ENCODE assay signal across 22 cellular contexts in genomic region chr4:55612341-55612740, GRCh38. TPM values are rescaled to one million over a fixed set of nuclear protein-coding genes. Genes with fewer than 3 reads are reported as not detected.
DNase-seq lines count a peak whose midpoint lies in the region; ATAC-seq and TF ChIP-seq lines count a peak whose summit lies in the region.
"Had no signal": no experiment of that assay in that cellular context is flagged by ENCODE, and none has a peak within 500 bp of the region (broad histone marks: within the 10 kb centered on the region; RNA-seq: fewer than 3 reads in every experiment).

No MANE protein-coding gene starts in this region.

- no peak for TF ChIP-seq CTCF in RWPE2 (IDR thresholded peaks at IDR 0.05; ENCODE audit: poor library complexity, severe bottlenecking)
- no peak for TF ChIP-seq CTCF in foreskin keratinocyte (conservative IDR thresholded peaks at IDR 0.05)
- no peak for TF ChIP-seq CTCF in smooth muscle cell (IDR thresholded peaks at IDR 0.05; ENCODE audit: borderline replicate concordance, insufficient read depth, poor library complexity, severe bottlenecking)

- H3K4me1 ChIP-seq in RWPE2 (ENCODE audit: insufficient read depth, poor library complexity, severe bottlenecking) (peaks cover 47% of the 10 kb centered on the region), foreskin keratinocyte (peaks cover 28% of the 10 kb centered on the region), smooth muscle cell (ENCODE audit: low read depth) (no peaks in the 10 kb centered on the region)
- H3K4me1 ChIP-seq: BLaER1, Caco-2 had no signal

- no peaks in the 10 kb centered on the region for H3K27me3 ChIP-seq in RWPE2 (ENCODE audit: insufficient read depth, poor library complexity, severe bottlenecking)
- no peaks in the 10 kb centered on the region for H3K27me3 ChIP-seq in foreskin keratinocyte
- H3K27me3 ChIP-seq in smooth muscle cell (ENCODE audit: low read depth), result no peaks in the 10 kb centered on the region
- H3K27me3 ChIP-seq: BLaER1 had no signal

- H3K27ac ChIP-seq in RWPE2 (ENCODE audit: poor library complexity, severe bottlenecking), result peak overlapping the region; percentile 87
- peak overlapping the region; percentile 29 for H3K27ac ChIP-seq in foreskin keratinocyte
- H3K27ac ChIP-seq in smooth muscle cell (ENCODE audit: low read depth), result peak overlapping the region; percentile 34
- H3K27ac ChIP-seq: BLaER1 had no signal

- ATAC-seq in RWPE2 (ENCODE audit: low read depth), result no peak
- ATAC-seq in foreskin keratinocyte, result no peak
- ATAC-seq in HG03457 (IDR thresholded peaks at IDR 0.05; ENCODE audit: unreplicated experiment), result no peak

- H3K36me3 ChIP-seq in RWPE2 (ENCODE audit: low read depth) (no peaks in the 10 kb centered on the region), smooth muscle cell (ENCODE audit: low read depth) (no peaks in the 10 kb centered on the region)
- H3K36me3 ChIP-seq: BLaER1 had no signal

- H3K79me2 ChIP-seq in smooth muscle cell (ENCODE audit: low read depth), result no peaks in the 10 kb centered on the region

- 83% methylated on average over 3 of the region's 3 CpGs for WGBS in smooth muscle cell (ENCODE audit: low lambda C conversion rate)

- H4K20me1 ChIP-seq in smooth muscle cell (ENCODE audit: low read depth), result no peaks in the 10 kb centered on the region
- H4K20me1 ChIP-seq: BLaER1 had no signal

- H3K9ac ChIP-seq in smooth muscle cell (ENCODE audit: low read depth), result no peak overlapping the region
- H3K9ac ChIP-seq: BLaER1 had no signal

- H3K9me3 ChIP-seq in RWPE2 (ENCODE audit: severe bottlenecking) (no peaks in the 10 kb centered on the region), smooth muscle cell (replicated peaks; ENCODE audit: low read depth) (no peaks in the 10 kb centered on the region)
- H3K9me3 ChIP-seq: BLaER1, Caco-2 had no signal

- H3K4me3 ChIP-seq in RWPE2 (ENCODE audit: severe bottlenecking), result no peak overlapping the region
- H3K4me3 ChIP-seq in smooth muscle cell, result no peak overlapping the region
- H3K4me3 ChIP-seq: BLaER1 had no signal

- H3K4me2 ChIP-seq in smooth muscle cell, result no peak overlapping the region
- H3K4me2 ChIP-seq: BLaER1 had no signal

- DNase-seq in RWPE2 (ENCODE audit: low spot score), result no peak
- peak; percentile 4 for DNase-seq in dermis blood vessel endothelial cell
- peak; percentile 29 to 36 for DNase-seq in foreskin keratinocyte
- no peak for DNase-seq in smooth muscle cell (lab: John Stamatoyannopoulos, UW; ENCODE audit: unreplicated experiment)
- no peak for DNase-seq in stimulated activated CD4-positive, alpha-beta T cell treated with anti-CD3 and anti-CD28 coated beads, Interleukin-1b, Interleukin-23, amount 100 ng/mL, for 48 hours
- no peak for DNase-seq in mucosa of gallbladder (ENCODE audit: low spot score)
- DNase-seq: Caco-2; CD4-positive, alpha-beta T cell; DMS 273 treated with DMSO at 0.1 percent for 48 hours; DMS79 treated with DMSO at 0.1 percent for 48 hours; H7; KBM-7; NCI-H1092 treated with DMSO at 0.1 percent for 48 hours; NCI-H1436 treated with DMSO at 0.1 percent for 48 hours; NCI-H1930; NCI-H2227 treated with DMSO at 0.1 percent for 48 hours; NCI-H524; OCI-M1; Right ventricle myocardium superior had no signal

- H3F3A ChIP-seq in smooth muscle cell (ENCODE audit: low read depth), result no peaks in the 10 kb centered on the region

- H2AFZ ChIP-seq in smooth muscle cell (ENCODE audit: low read depth), result no peak overlapping the region

RNA-seq across cellular contexts. Expression of gene PDCL2, which starts 20.3 kb away (rescaled TPM):
- not detected in 2 replicates for total RNA-seq in dermis blood vessel endothelial cell
- total RNA-seq in foreskin keratinocyte, result not detected in 2 replicates
- not detected in 2 replicates for polyA plus RNA-seq in foreskin keratinocyte
- not detected in 2 replicates for total RNA-seq in smooth muscle cell
- not detected in 2 replicates for polyA plus RNA-seq in smooth muscle cell
- not detected for total RNA-seq in mucosa of gallbladder
- total RNA-seq: Caco-2; CD4-positive, alpha-beta T cell; H7; Right ventricle myocardium superior; SK-MEL-5 had no signal

RNA-seq across cellular contexts. Expression of gene NMU, which starts 23.8 kb away (rescaled TPM):
- total RNA-seq in dermis blood vessel endothelial cell, result 0.23 TPM in 1 of 2 replicates, not detected in the other
- 0.27 and 2.8 TPM in 2 replicates for total RNA-seq in foreskin keratinocyte
- 0.69 and 4.3 TPM in 2 replicates for polyA plus RNA-seq in foreskin keratinocyte
- not detected in 2 replicates for total RNA-seq in smooth muscle cell
- not detected in 2 replicates for polyA plus RNA-seq in smooth muscle cell
- 0.75 TPM for total RNA-seq in mucosa of gallbladder
- total RNA-seq: Caco-2; CD4-positive, alpha-beta T cell; Right ventricle myocardium superior; SK-MEL-5 had no signal

Comparison
In these comparisons a context has a peak if more than half of its experiments do, and no peak if none do; other contexts are left out.
1. DNase-seq: peak in dermis blood vessel endothelial cell (single experiment) and foreskin keratinocyte (2 of 2); none in RWPE2 (single experiment), smooth muscle cell (single experiment), stimulated activated CD4-positive, alpha-beta T cell treated with anti-CD3 and anti-CD28 coated beads, Interleukin-1b, Interleukin-23, amount 100 ng/mL, for 48 hours (single experiment) and mucosa of gallbladder (single experiment).
2. H3K27ac ChIP-seq: peak in every context shown above with its lines; median percentile 87 in RWPE2; 34 in smooth muscle cell; 29 in foreskin keratinocyte.